ENCODE assay signal across 1 cellular context in the genomic region with DNA sequence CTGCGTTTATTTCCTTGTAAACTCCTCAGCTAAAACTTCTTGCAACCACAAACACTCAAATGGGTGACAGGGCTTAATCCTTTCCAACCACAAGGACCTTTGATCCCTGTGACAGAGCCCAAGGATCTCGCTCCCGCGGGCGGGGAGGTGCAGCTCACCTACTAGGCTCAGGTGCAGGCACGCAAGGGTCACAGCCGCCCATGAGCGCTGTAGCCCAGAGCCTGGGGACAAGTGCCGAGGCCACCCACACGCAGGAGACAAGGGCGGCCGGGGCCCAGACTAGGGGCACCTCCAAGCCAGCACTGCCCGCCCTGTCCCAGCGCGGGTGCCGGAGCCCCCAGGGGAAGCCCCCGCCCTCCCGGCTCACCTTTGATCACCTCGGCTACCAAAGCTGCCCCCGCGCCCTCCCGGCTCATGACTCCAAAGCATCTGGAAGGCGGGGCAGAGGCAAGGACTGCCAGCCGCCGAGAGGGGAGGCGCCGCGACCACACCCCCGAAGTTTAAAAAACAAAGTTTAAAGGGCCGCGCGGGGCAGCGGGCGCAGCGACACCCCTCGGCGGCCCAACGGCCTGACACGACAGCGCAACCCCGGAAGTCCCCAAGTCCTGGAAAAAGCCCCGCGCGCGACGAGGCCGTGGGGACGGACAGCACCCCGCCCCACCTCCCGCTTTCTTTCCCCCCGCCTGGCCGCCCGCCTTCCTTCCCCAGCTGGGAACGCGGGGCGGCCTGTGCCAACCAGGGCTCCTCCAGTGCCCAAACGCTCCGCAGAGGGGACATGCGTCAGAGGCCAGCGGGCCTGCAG.
TF ChIP-seq lines count a peak whose summit lies in the region.

No MANE protein-coding gene starts in this region.

TF ChIP-seq in HepG2, 621 proteins besides CTCF, POLR2A, EP300 and RAD21 (continued from another document and continues in another):
- TF ChIP-seq, protein P1, sequence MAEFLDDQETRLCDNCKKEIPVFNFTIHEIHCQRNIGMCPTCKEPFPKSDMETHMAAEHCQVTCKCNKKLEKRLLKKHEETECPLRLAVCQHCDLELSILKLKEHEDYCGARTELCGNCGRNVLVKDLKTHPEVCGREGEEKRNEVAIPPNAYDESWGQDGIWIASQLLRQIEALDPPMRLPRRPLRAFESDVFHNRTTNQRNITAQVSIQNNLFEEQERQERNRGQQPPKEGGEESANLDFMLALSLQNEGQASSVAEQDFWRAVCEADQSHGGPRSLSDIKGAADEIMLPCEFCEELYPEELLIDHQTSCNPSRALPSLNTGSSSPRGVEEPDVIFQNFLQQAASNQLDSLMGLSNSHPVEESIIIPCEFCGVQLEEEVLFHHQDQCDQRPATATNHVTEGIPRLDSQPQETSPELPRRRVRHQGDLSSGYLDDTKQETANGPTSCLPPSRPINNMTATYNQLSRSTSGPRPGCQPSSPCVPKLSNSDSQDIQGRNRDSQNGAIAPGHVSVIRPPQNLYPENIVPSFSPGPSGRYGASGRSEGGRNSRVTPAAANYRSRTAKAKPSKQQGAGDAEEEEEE (CRISPR knock-in tag; IDR thresholded peaks at IDR 0.05; ENCODE audit: borderline replicate concordance), result no peak
- no peak for TF ChIP-seq GATA4 (IDR thresholded peaks at IDR 0.05; ENCODE audit: borderline replicate concordance, low read depth)
- TF ChIP-seq CENPX (CRISPR knock-in tag; IDR thresholded peaks at IDR 0.05), result no peak
- 0 out of 2 replicates have a peak, but pooled peaks have one; percentile 37 for TF ChIP-seq KDM1A (CRISPR knock-in tag; IDR thresholded peaks at IDR 0.05)
- TF ChIP-seq, protein P2, sequence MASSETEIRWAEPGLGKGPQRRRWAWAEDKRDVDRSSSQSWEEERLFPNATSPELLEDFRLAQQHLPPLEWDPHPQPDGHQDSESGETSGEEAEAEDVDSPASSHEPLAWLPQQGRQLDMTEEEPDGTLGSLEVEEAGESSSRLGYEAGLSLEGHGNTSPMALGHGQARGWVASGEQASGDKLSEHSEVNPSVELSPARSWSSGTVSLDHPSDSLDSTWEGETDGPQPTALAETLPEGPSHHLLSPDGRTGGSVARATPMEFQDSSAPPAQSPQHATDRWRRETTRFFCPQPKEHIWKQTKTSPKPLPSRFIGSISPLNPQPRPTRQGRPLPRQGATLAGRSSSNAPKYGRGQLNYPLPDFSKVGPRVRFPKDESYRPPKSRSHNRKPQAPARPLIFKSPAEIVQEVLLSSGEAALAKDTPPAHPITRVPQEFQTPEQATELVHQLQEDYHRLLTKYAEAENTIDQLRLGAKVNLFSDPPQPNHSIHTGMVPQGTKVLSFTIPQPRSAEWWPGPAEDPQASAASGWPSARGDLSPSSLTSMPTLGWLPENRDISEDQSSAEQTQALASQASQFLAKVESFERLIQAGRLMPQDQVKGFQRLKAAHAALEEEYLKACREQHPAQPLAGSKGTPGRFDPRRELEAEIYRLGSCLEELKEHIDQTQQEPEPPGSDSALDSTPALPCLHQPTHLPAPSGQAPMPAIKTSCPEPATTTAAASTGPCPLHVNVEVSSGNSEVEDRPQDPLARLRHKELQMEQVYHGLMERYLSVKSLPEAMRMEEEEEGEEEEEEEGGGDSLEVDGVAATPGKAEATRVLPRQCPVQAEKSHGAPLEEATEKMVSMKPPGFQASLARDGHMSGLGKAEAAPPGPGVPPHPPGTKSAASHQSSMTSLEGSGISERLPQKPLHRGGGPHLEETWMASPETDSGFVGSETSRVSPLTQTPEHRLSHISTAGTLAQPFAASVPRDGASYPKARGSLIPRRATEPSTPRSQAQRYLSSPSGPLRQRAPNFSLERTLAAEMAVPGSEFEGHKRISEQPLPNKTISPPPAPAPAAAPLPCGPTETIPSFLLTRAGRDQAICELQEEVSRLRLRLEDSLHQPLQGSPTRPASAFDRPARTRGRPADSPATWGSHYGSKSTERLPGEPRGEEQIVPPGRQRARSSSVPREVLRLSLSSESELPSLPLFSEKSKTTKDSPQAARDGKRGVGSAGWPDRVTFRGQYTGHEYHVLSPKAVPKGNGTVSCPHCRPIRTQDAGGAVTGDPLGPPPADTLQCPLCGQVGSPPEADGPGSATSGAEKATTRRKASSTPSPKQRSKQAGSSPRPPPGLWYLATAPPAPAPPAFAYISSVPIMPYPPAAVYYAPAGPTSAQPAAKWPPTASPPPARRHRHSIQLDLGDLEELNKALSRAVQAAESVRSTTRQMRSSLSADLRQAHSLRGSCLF (CRISPR knock-in tag; IDR thresholded peaks at IDR 0.05; ENCODE audit: borderline replicate concordance), result no peak
- no peak for TF ChIP-seq ZNF354B (CRISPR knock-in tag; IDR thresholded peaks at IDR 0.05)
- no peak; the same call in 1 of the 2 replicates for TF ChIP-seq DR1 (CRISPR knock-in tag; IDR thresholded peaks at IDR 0.05)
- TF ChIP-seq ZNF678 (CRISPR knock-in tag; IDR thresholded peaks at IDR 0.05), result no peak; the same call in 1 of the 2 replicates
- no peak for TF ChIP-seq SAFB2 (CRISPR knock-in tag; IDR thresholded peaks at IDR 0.05; ENCODE audit: borderline replicate concordance, low read depth)
- TF ChIP-seq TOPORS (CRISPR knock-in tag; IDR thresholded peaks at IDR 0.05), result peak; percentile 27; the same call in 1 of the 2 replicates
- TF ChIP-seq, protein P3, sequence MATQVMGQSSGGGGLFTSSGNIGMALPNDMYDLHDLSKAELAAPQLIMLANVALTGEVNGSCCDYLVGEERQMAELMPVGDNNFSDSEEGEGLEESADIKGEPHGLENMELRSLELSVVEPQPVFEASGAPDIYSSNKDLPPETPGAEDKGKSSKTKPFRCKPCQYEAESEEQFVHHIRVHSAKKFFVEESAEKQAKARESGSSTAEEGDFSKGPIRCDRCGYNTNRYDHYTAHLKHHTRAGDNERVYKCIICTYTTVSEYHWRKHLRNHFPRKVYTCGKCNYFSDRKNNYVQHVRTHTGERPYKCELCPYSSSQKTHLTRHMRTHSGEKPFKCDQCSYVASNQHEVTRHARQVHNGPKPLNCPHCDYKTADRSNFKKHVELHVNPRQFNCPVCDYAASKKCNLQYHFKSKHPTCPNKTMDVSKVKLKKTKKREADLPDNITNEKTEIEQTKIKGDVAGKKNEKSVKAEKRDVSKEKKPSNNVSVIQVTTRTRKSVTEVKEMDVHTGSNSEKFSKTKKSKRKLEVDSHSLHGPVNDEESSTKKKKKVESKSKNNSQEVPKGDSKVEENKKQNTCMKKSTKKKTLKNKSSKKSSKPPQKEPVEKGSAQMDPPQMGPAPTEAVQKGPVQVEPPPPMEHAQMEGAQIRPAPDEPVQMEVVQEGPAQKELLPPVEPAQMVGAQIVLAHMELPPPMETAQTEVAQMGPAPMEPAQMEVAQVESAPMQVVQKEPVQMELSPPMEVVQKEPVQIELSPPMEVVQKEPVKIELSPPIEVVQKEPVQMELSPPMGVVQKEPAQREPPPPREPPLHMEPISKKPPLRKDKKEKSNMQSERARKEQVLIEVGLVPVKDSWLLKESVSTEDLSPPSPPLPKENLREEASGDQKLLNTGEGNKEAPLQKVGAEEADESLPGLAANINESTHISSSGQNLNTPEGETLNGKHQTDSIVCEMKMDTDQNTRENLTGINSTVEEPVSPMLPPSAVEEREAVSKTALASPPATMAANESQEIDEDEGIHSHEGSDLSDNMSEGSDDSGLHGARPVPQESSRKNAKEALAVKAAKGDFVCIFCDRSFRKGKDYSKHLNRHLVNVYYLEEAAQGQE (IDR thresholded peaks at IDR 0.05; ENCODE audit: borderline replicate concordance in 1 of 2, low read depth in 1 of 2, low read length in 2 of 2), result no peak
- TF ChIP-seq DNMT1 (CRISPR knock-in tag; IDR thresholded peaks at IDR 0.05), result no peak
- TF ChIP-seq ESRRA (CRISPR knock-in tag; IDR thresholded peaks at IDR 0.05; ENCODE audit: low read depth), result peak; percentile 90
- 0 out of 2 replicates have a peak, but pooled peaks have one; percentile 41 for TF ChIP-seq ZNF761 (CRISPR knock-in tag; conservative IDR thresholded peaks at IDR 0.05)
- TF ChIP-seq SRY (CRISPR knock-in tag; IDR thresholded peaks at IDR 0.05), result no peak; the same call in 1 of the 2 replicates
- TF ChIP-seq, protein P4, sequence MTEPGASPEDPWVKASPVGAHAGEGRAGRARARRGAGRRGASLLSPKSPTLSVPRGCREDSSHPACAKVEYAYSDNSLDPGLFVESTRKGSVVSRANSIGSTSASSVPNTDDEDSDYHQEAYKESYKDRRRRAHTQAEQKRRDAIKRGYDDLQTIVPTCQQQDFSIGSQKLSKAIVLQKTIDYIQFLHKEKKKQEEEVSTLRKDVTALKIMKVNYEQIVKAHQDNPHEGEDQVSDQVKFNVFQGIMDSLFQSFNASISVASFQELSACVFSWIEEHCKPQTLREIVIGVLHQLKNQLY (CRISPR knock-in tag; IDR thresholded peaks at IDR 0.05), result peak; percentile 57; the same call in 1 of the 2 replicates
- TF ChIP-seq ELF3 (CRISPR knock-in tag; IDR thresholded peaks at IDR 0.05), result peak; percentile 45; the same call in 1 of the 2 replicates
- peak; percentile 87; the same call in 1 of the 2 replicates for TF ChIP-seq NCOA2 (CRISPR knock-in tag; IDR thresholded peaks at IDR 0.05)
- TF ChIP-seq, protein P5, sequence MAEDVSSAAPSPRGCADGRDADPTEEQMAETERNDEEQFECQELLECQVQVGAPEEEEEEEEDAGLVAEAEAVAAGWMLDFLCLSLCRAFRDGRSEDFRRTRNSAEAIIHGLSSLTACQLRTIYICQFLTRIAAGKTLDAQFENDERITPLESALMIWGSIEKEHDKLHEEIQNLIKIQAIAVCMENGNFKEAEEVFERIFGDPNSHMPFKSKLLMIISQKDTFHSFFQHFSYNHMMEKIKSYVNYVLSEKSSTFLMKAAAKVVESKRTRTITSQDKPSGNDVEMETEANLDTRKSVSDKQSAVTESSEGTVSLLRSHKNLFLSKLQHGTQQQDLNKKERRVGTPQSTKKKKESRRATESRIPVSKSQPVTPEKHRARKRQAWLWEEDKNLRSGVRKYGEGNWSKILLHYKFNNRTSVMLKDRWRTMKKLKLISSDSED (CRISPR knock-in tag; IDR thresholded peaks at IDR 0.05), result no peak
- TF ChIP-seq, protein P6, sequence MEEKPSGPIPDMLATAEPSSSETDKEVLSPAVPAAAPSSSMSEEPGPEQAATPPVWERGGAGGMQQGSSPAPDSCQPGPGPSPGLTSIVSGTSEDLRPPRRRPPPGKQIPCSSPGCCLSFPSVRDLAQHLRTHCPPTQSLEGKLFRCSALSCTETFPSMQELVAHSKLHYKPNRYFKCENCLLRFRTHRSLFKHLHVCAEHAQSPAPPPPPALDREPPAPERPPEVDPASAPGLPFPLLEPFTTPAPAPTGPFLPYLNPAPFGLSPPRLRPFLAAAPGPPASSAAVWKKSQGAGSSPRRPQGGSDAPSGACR (CRISPR knock-in tag; IDR thresholded peaks at IDR 0.05), result no peak
- TF ChIP-seq ZNF292 (CRISPR knock-in tag; IDR thresholded peaks at IDR 0.05; ENCODE audit: borderline replicate concordance, low read depth), result peak; percentile 95
- TF ChIP-seq MAFG (CRISPR knock-in tag; IDR thresholded peaks at IDR 0.05), result no peak
- TF ChIP-seq, protein P7, sequence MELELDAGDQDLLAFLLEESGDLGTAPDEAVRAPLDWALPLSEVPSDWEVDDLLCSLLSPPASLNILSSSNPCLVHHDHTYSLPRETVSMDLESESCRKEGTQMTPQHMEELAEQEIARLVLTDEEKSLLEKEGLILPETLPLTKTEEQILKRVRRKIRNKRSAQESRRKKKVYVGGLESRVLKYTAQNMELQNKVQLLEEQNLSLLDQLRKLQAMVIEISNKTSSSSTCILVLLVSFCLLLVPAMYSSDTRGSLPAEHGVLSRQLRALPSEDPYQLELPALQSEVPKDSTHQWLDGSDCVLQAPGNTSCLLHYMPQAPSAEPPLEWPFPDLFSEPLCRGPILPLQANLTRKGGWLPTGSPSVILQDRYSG (CRISPR knock-in tag; IDR thresholded peaks at IDR 0.05), result 0 out of 2 replicates have a peak, but pooled peaks have one; percentile 49
- no peak for TF ChIP-seq ZNF432 (CRISPR knock-in tag; IDR thresholded peaks at IDR 0.05; ENCODE audit: borderline replicate concordance)
- peak; percentile 65 for TF ChIP-seq CREM (IDR thresholded peaks at IDR 0.05)
- no peak for TF ChIP-seq CREM (CRISPR knock-in tag; IDR thresholded peaks at IDR 0.05)
- TF ChIP-seq ATF1 (CRISPR knock-in tag; IDR thresholded peaks at IDR 0.05), result peak; percentile 40; the same call in 1 of the 2 replicates
- TF ChIP-seq ZNF780A (CRISPR knock-in tag; IDR thresholded peaks at IDR 0.05), result no peak
- TF ChIP-seq ZBTB3 (CRISPR knock-in tag; IDR thresholded peaks at IDR 0.05; ENCODE audit: borderline replicate concordance, low read depth), result no peak
- no peak for TF ChIP-seq TBP (CRISPR knock-in tag; IDR thresholded peaks at IDR 0.05)
- no peak; the same call in 1 of the 2 replicates for TF ChIP-seq ZNF782 (CRISPR knock-in tag; IDR thresholded peaks at IDR 0.05; ENCODE audit: borderline replicate concordance)
- TF ChIP-seq, protein P8, sequence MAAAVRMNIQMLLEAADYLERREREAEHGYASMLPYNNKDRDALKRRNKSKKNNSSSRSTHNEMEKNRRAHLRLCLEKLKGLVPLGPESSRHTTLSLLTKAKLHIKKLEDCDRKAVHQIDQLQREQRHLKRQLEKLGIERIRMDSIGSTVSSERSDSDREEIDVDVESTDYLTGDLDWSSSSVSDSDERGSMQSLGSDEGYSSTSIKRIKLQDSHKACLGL (CRISPR knock-in tag; IDR thresholded peaks at IDR 0.05), result peak; percentile 46
- no peak for TF ChIP-seq HOXA9 (CRISPR knock-in tag; IDR thresholded peaks at IDR 0.05; ENCODE audit: borderline replicate concordance)
- TF ChIP-seq, protein P9, sequence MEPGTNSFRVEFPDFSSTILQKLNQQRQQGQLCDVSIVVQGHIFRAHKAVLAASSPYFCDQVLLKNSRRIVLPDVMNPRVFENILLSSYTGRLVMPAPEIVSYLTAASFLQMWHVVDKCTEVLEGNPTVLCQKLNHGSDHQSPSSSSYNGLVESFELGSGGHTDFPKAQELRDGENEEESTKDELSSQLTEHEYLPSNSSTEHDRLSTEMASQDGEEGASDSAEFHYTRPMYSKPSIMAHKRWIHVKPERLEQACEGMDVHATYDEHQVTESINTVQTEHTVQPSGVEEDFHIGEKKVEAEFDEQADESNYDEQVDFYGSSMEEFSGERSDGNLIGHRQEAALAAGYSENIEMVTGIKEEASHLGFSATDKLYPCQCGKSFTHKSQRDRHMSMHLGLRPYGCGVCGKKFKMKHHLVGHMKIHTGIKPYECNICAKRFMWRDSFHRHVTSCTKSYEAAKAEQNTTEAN (CRISPR knock-in tag; conservative IDR thresholded peaks at IDR 0.05), result no peak; the same call in 1 of the 2 replicates
- TF ChIP-seq, protein P10, sequence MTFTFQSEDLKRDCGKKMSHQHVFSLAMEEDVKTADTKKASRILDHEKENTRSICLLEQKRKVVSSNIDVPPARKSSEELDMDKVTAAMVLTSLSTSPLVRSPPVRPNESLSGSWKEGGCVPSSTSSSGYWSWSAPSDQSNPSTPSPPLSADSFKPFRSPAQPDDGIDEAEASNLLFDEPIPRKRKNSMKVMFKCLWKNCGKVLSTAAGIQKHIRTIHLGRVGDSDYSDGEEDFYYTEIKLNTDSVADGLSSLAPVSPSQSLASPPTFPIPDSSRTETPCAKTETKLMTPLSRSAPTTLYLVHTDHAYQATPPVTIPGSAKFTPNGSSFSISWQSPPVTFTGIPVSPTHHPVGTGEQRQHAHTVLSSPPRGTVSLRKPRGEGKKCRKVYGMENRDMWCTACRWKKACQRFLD (CRISPR knock-in tag; IDR thresholded peaks at IDR 0.05; ENCODE audit: borderline replicate concordance), result no peak
